8 cellular contexts compared by ENCODE assay signal in the genomic region with DNA sequence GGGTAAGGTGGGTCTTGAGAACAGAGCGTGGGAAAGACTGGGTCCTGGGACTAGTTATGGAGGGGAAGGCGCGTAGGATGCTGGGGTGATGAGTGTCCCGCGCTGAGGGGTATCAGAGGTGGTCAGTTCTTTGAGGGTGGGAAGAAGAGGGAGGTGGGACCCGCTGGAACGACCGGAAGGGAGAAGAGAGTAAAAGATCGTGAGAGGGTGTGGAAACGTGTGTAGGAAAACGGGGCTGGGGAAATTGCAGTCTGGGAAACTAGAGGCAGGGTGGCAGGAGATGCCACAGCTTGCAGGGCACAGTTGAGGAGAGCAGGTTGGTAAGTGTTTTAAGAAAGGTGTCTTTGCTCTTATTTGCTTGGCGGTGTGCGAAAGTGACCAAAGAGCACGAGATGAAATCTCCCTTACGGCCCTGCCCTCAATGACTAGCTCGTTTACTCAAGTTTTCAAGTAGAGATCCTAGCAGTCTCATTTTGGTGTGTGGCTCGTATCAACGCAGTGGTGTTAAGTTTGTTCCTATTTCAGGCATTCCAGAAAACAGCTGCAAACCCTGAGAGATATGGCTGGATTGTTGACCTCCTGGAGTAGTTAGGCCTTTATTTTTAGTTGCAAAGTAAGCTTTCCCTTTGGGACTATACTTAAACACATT. TPM values are rescaled to one million over a fixed set of nuclear protein-coding genes. Genes with fewer than 3 reads are reported as not detected.
DNase-seq lines count a peak whose midpoint lies in the region; ATAC-seq and TF ChIP-seq lines count a peak whose summit lies in the region.

No MANE protein-coding gene starts in this region.

- H3K4me3 ChIP-seq in astrocyte of the spinal cord (ENCODE audit: low read depth, low read length), result peak overlapping the region; percentile 94

- no peaks in the 10 kb centered on the region for H3K9me3 Mint-ChIP-seq in activated T-cell treated with anti-CD3 and anti-CD28 coated beads, Interleukin-2, amount 50 U/mL, for 72 hours
- H3K9me3 Mint-ChIP-seq in immature natural killer cell, result no peaks in the 10 kb centered on the region
- H3K9me3 Mint-ChIP-seq in stimulated activated naive B cell treated with anti-CD40 and anti-IgM and Interleukin-4, amounts not matched to agents 10 μg/mL and 1 μg/mL and 100 μg/mL, for 72 hours, result no peaks in the 10 kb centered on the region

- H3K4me3 Mint-ChIP-seq in activated T-cell treated with anti-CD3 and anti-CD28 coated beads, Interleukin-2, amount 50 U/mL, for 72 hours, result peak overlapping the region; percentile 95 to 99
- H3K4me3 Mint-ChIP-seq in immature natural killer cell, result peak overlapping the region; percentile 91 to 95 (median 93)
- peak overlapping the region; percentile 93 to 100 for H3K4me3 Mint-ChIP-seq in stimulated activated naive B cell treated with anti-CD40 and anti-IgM and Interleukin-4, amounts not matched to agents 10 μg/mL and 1 μg/mL and 100 μg/mL, for 72 hours

- no peaks in the 10 kb centered on the region for H3K27me3 Mint-ChIP-seq in activated T-cell treated with anti-CD3 and anti-CD28 coated beads, Interleukin-2, amount 50 U/mL, for 72 hours (ENCODE audit: low read depth)
- H3K27me3 Mint-ChIP-seq in immature natural killer cell (ENCODE audit: low read depth in 3 of 3), result peaks cover 4 to 9% (median 8%) of the 10 kb centered on the region in 3 donors
- no peaks in the 10 kb centered on the region for H3K27me3 Mint-ChIP-seq in stimulated activated naive B cell treated with anti-CD40 and anti-IgM and Interleukin-4, amounts not matched to agents 10 μg/mL and 1 μg/mL and 100 μg/mL, for 72 hours

- peak in 1 of 2 donors; percentile 20 for ATAC-seq in activated T-cell treated with anti-CD3 and anti-CD28 coated beads, Interleukin-2, amount 50 U/mL, for 72 hours (replicated peaks in 1 of 2)
- peak; percentile 2 to 3 for ATAC-seq in stimulated activated naive B cell treated with anti-CD40 and anti-IgM and Interleukin-4, amounts not matched to agents 10 μg/mL and 1 μg/mL and 100 μg/mL, for 72 hours (replicated peaks)

- H3K36me3 Mint-ChIP-seq in activated T-cell treated with anti-CD3 and anti-CD28 coated beads, Interleukin-2, amount 50 U/mL, for 72 hours (ENCODE audit: insufficient read depth in 2 of 2), result peaks cover 12 to 34% of the 10 kb centered on the region in 2 donors
- peaks cover 0 to 7% (median 4%) of the 10 kb centered on the region in 3 donors for H3K36me3 Mint-ChIP-seq in immature natural killer cell
- H3K36me3 Mint-ChIP-seq in stimulated activated naive B cell treated with anti-CD40 and anti-IgM and Interleukin-4, amounts not matched to agents 10 μg/mL and 1 μg/mL and 100 μg/mL, for 72 hours, result peaks cover 25 to 55% of the 10 kb centered on the region in 2 donors

- TF ChIP-seq CTCF in astrocyte of the spinal cord (IDR thresholded peaks at IDR 0.05; ENCODE audit: low read depth, low read length), result no peak

- peaks cover 64% of the 10 kb centered on the region for H3K4me1 Mint-ChIP-seq in activated T-cell treated with anti-CD3 and anti-CD28 coated beads, Interleukin-2, amount 50 U/mL, for 72 hours (ENCODE audit: low read depth)
- peaks cover 36 to 63% of the 10 kb centered on the region in 2 donors for H3K4me1 Mint-ChIP-seq in immature natural killer cell
- H3K4me1 Mint-ChIP-seq in stimulated activated naive B cell treated with anti-CD40 and anti-IgM and Interleukin-4, amounts not matched to agents 10 μg/mL and 1 μg/mL and 100 μg/mL, for 72 hours, result peaks cover 23 to 52% of the 10 kb centered on the region in 2 donors

- no peak for DNase-seq in activated T-cell treated with anti-CD3 and anti-CD28 coated beads, Interleukin-2, amount 50 U/mL, for 72 hours
- no peak for DNase-seq in activated T-cell treated with anti-CD3 and anti-CD28 coated beads, Interleukin-2, amount 50 U/mL, for 48 hours
- DNase-seq in NCI-H146 treated with DMSO at 0.1 percent for 48 hours (lab: John Stamatoyannopoulos, UW; ENCODE audit: unreplicated experiment) (peak; percentile 62), astrocyte of the spinal cord (ENCODE audit: low read depth, low spot score) (peak; percentile 8), immature natural killer cell (no peak), HPDE6-E6E7 (ENCODE audit: extremely low spot score) (no peak), amniotic stem cell (lab: John Stamatoyannopoulos, UW) (no peak)
- DNase-seq in stimulated activated naive B cell treated with anti-CD40 and anti-IgM and Interleukin-4, amounts not matched to agents 10 μg/mL and 1 μg/mL and 100 μg/mL, for 72 hours, result no peak

- peak overlapping the region; percentile 97 for H3K27ac Mint-ChIP-seq in activated T-cell treated with anti-CD3 and anti-CD28 coated beads, Interleukin-2, amount 50 U/mL, for 72 hours
- H3K27ac Mint-ChIP-seq in immature natural killer cell, result peak overlapping the region; percentile 95 to 100 (median 98)
- H3K27ac Mint-ChIP-seq in stimulated activated naive B cell treated with anti-CD40 and anti-IgM and Interleukin-4, amounts not matched to agents 10 μg/mL and 1 μg/mL and 100 μg/mL, for 72 hours, result peak overlapping the region; percentile 100

- in situ Hi-C loops in astrocyte of the spinal cord (cut with HindIII; ENCODE audit: low sequenced_read_pairs), result no loop called here

RNA-seq across cellular contexts. Expression of a gene that starts 0.6 kb away (rescaled TPM):
- 100 to 1,000 TPM; 121 to 123 TPM for total RNA-seq in activated T-cell treated with anti-CD3 and anti-CD28 coated beads, Interleukin-2, amount 50 U/mL, for 72 hours
- polyA plus RNA-seq in immature natural killer cell, result 100 to 1,000 TPM in 2 of 3 donors, 10 to 100 TPM in 1; 59.3 to 109 (median 100) TPM

RNA-seq across cellular contexts. Expression of a gene that starts 24.0 kb away (rescaled TPM):
- 10 to 100 TPM; 27.4 to 35.6 TPM for total RNA-seq in activated T-cell treated with anti-CD3 and anti-CD28 coated beads, Interleukin-2, amount 50 U/mL, for 72 hours
- 10 to 100 TPM; 40.9 to 78.6 (median 57.9) TPM for polyA plus RNA-seq in immature natural killer cell

RNA-seq across cellular contexts. Expression of a gene that starts 31.7 kb away (rescaled TPM):
- 100 to 1,000 TPM; 135 to 180 TPM for total RNA-seq in activated T-cell treated with anti-CD3 and anti-CD28 coated beads, Interleukin-2, amount 50 U/mL, for 72 hours
- 1 to 10 TPM; 2.0 to 2.8 (median 2.4) TPM for polyA plus RNA-seq in immature natural killer cell

Comparison
In these comparisons a context has a peak if more than half of its experiments do, and no peak if none do; other contexts are left out.
1. DNase-seq: peak in NCI-H146 treated with DMSO at 0.1 percent for 48 hours (single experiment) and astrocyte of the spinal cord (single experiment); none in activated T-cell treated with anti-CD3 and anti-CD28 coated beads, Interleukin-2, amount 50 U/mL, for 72 hours (0 of 2), activated T-cell treated with anti-CD3 and anti-CD28 coated beads, Interleukin-2, amount 50 U/mL, for 48 hours (0 of 2), immature natural killer cell (0 of 3), stimulated activated naive B cell treated with anti-CD40 and anti-IgM and Interleukin-4, amounts not matched to agents 10 μg/mL and 1 μg/mL and 100 μg/mL, for 72 hours (single experiment), HPDE6-E6E7 (single experiment) and amniotic stem cell (single experiment).
2. Peak in every context shown above with its lines, with median percentiles within 50 percentile points of each other: H3K27ac Mint-ChIP-seq and H3K4me3 Mint-ChIP-seq.